Comparison of ENCODE assay signal across 18 cellular contexts in genomic region chr12:97300431-97300830, GRCh38.
"Had no signal": no experiment of that assay in that cellular context is flagged by ENCODE, and none has a peak within 500 bp of the region (broad histone marks: within the 10 kb centered on the region; RNA-seq: fewer than 3 reads in every experiment).

No MANE protein-coding gene starts in this region.

- H3K4me2 ChIP-seq: SK-N-SH had no signal

- H3K9me3 ChIP-seq: MG63 had no signal

- H3K36me3 ChIP-seq: MG63 had no signal

- H3K27me3 ChIP-seq: MG63 had no signal

- DNase-seq: IMR-90, Karpas-422, KG1, MG63, NCI-H1092, NCI-H1105 treated with DMSO at 0.1 percent for 48 hours, NCI-H1417 treated with DMSO at 0.1 percent for 48 hours, NCI-H146, NCI-H1694 treated with DMSO at 0.1 percent for 48 hours, NCI-H1930, NCI-H2081, NCI-H2107, NCI-H2227 treated with DMSO at 0.1 percent for 48 hours, NCI-H526 treated with DMSO at 0.1 percent for 48 hours, NCI-H774, RPMI8226, SHP77, SK-N-SH had no signal

- H3K9ac ChIP-seq: SK-N-SH had no signal

- H3K4me3 ChIP-seq: MG63 had no signal
